In the genomic region with DNA sequence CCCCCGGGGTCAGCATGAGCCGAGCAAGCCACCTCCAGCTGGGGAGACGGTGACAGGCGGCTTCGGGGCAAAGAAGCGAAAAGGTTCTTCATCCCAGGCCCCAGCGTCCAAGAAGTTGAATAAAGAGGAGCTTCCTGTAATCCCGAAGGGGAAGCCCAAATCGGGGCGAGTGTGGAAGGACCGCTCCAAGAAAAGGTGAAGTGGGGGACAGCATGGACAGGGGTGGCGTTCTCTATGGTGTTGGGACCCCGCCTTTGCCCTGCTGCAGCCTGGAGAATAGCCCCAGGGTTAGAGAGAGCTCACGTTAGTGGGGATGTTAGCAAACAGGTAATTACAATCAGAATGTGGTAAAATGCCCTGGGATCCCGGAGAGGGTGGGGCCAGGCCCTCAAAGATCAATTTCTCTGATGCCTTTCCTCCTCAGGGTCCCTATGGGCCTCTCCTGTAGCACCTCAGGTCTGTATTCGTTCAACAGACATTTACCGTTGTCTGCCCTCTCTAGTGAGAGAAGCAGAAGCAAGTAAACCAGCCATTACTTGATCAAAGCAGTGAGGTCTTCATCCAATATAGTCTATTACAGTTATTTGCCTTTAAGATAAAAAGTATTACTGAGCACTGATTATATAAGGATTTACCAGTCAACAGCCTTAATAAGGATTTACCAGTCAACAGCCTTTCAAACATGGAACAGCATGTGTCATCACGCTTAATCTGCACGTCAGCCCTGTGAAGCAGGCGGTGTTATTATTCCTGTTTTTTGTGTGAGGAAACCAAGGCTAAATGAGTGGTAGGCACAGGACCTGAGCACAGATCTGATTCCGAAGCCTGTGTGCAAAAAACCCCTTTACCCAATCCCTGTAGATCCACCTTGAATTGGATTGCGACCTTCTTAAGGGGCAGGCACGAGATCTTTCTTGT, we compare ENCODE assay signal across 8 cellular contexts. TPM values are rescaled to one million over a fixed set of nuclear protein-coding genes. Genes with fewer than 3 reads are reported as not detected.
A peak's percentile ranks its signal among the peaks of the same experiment; 100 is the strongest.
DNase-seq lines count a peak whose midpoint lies in the region; ATAC-seq lines count a peak whose summit lies in the region.

No MANE protein-coding gene starts in this region.

- H3K36me3 Mint-ChIP-seq in activated CD4-positive, alpha-beta T cell treated with anti-CD3 and anti-CD28 coated beads, Interleukin-2, amount 10 ng/mL, durations not matched to agents 24 days and 14 days (ENCODE audit: low read depth), result peaks cover 30% of the 10 kb centered on the region
- peaks cover 63% of the 10 kb centered on the region for H3K36me3 Mint-ChIP-seq in activated T-helper 17 cell treated with anti-CD3 and anti-CD28 coated beads, Interleukin-2, amount 50 U/mL, for 72 hours (ENCODE audit: low read depth)
- peaks cover 0 to 3% (median 0%) of the 10 kb centered on the region in 3 donors for H3K36me3 Mint-ChIP-seq in immature natural killer cell

- H3K27me3 Mint-ChIP-seq in activated CD4-positive, alpha-beta T cell treated with anti-CD3 and anti-CD28 coated beads, Interleukin-2, amount 10 ng/mL, durations not matched to agents 24 days and 14 days, result no peaks in the 10 kb centered on the region
- no peaks in the 10 kb centered on the region for H3K27me3 Mint-ChIP-seq in activated T-helper 17 cell treated with anti-CD3 and anti-CD28 coated beads, Interleukin-2, amount 50 U/mL, for 72 hours
- peaks cover 5 to 13% (median 11%) of the 10 kb centered on the region in 3 donors for H3K27me3 Mint-ChIP-seq in immature natural killer cell (ENCODE audit: low read depth in 3 of 3)

- peak overlapping the region; percentile 95 for H3K27ac Mint-ChIP-seq in activated CD4-positive, alpha-beta T cell treated with anti-CD3 and anti-CD28 coated beads, Interleukin-2, amount 10 ng/mL, durations not matched to agents 24 days and 14 days
- H3K27ac Mint-ChIP-seq in activated T-helper 17 cell treated with anti-CD3 and anti-CD28 coated beads, Interleukin-2, amount 50 U/mL, for 72 hours, result peak overlapping the region; percentile 95
- H3K27ac Mint-ChIP-seq in immature natural killer cell, result peak overlapping the region; percentile 54 to 98 (median 92)

- no peak for DNase-seq in activated CD4-positive, alpha-beta T cell treated with anti-CD3 and anti-CD28 coated beads, Interleukin-2, amount 10 ng/mL, durations not matched to agents 24 days and 14 days
- DNase-seq in activated CD4-positive, alpha-beta T cell treated with anti-CD3 and anti-CD28 coated beads, Interleukin-2, amount 50 U/mL, for 4 hours, result no peak
- DNase-seq in immature natural killer cell (no peak), superior temporal gyrus (ENCODE audit: extremely low spot score) (peak; percentile 26), NCI-H1436 (lab: John Stamatoyannopoulos, UW) (no peak), NCI-H1105 treated with DMSO at 0.1 percent for 48 hours (lab: John Stamatoyannopoulos, UW) (no peak)

- H3K9me3 Mint-ChIP-seq in activated CD4-positive, alpha-beta T cell treated with anti-CD3 and anti-CD28 coated beads, Interleukin-2, amount 10 ng/mL, durations not matched to agents 24 days and 14 days, result peaks cover 3% of the 10 kb centered on the region
- H3K9me3 Mint-ChIP-seq in activated T-helper 17 cell treated with anti-CD3 and anti-CD28 coated beads, Interleukin-2, amount 50 U/mL, for 72 hours, result peaks cover 4% of the 10 kb centered on the region
- H3K9me3 Mint-ChIP-seq in immature natural killer cell, result no peaks in the 10 kb centered on the region

- peaks cover 34% of the 10 kb centered on the region for H3K4me1 Mint-ChIP-seq in activated CD4-positive, alpha-beta T cell treated with anti-CD3 and anti-CD28 coated beads, Interleukin-2, amount 10 ng/mL, durations not matched to agents 24 days and 14 days
- peaks cover 33% of the 10 kb centered on the region for H3K4me1 Mint-ChIP-seq in activated T-helper 17 cell treated with anti-CD3 and anti-CD28 coated beads, Interleukin-2, amount 50 U/mL, for 72 hours
- H3K4me1 Mint-ChIP-seq in immature natural killer cell, result peaks cover 41 to 46% of the 10 kb centered on the region in 2 donors

- intact Hi-C loops in activated CD4-positive, alpha-beta T cell treated with anti-CD3 and anti-CD28 coated beads, Interleukin-2, amount 10 ng/mL, durations not matched to agents 24 days and 14 days (cut with micrococcal nuclease), result loop anchor here (1.0 to 5.0 kb wide), 3 partner anchors 64 to 489 kb away; partner anchors contain the start of genes DDB1, PRPF19, TKFC and VPS37C

- ATAC-seq in activated T-helper 17 cell treated with anti-CD3 and anti-CD28 coated beads, Interleukin-2, amount 50 U/mL, for 72 hours (replicated peaks), result no peak
- ATAC-seq in GM19395 (IDR thresholded peaks at IDR 0.05; ENCODE audit: unreplicated experiment), result no peak

- H3K4me3 Mint-ChIP-seq in activated CD4-positive, alpha-beta T cell treated with anti-CD3 and anti-CD28 coated beads, Interleukin-2, amount 10 ng/mL, durations not matched to agents 24 days and 14 days, result peak overlapping the region; percentile 95
- H3K4me3 Mint-ChIP-seq in activated T-helper 17 cell treated with anti-CD3 and anti-CD28 coated beads, Interleukin-2, amount 50 U/mL, for 72 hours, result peak overlapping the region; percentile 94
- peak overlapping the region; percentile 89 to 94 (median 93) for H3K4me3 Mint-ChIP-seq in immature natural killer cell

RNA-seq across cellular contexts. Expression of gene CCDC86, which starts 1.0 kb away (rescaled TPM):
- total RNA-seq in activated CD4-positive, alpha-beta T cell treated with anti-CD3 and anti-CD28 coated beads, Interleukin-2, amount 10 ng/mL, durations not matched to agents 24 days and 14 days, result 90.0 and 91.3 TPM in 2 replicates
- total RNA-seq in activated T-helper 17 cell treated with anti-CD3 and anti-CD28 coated beads, Interleukin-2, amount 50 U/mL, for 72 hours, result 10 to 100 TPM; 25.9 to 85.7 TPM
- polyA plus RNA-seq in immature natural killer cell, result 10 to 100 TPM in 1 of 3 donors, 1 to 10 TPM in 2; 5.6 to 16.5 (median 7.4) TPM

RNA-seq across cellular contexts. Expression of gene PTGDR2, which starts 12.8 kb away (rescaled TPM):
- total RNA-seq in activated CD4-positive, alpha-beta T cell treated with anti-CD3 and anti-CD28 coated beads, Interleukin-2, amount 10 ng/mL, durations not matched to agents 24 days and 14 days, result 0.14 and 0.19 TPM in 2 replicates
- total RNA-seq in activated T-helper 17 cell treated with anti-CD3 and anti-CD28 coated beads, Interleukin-2, amount 50 U/mL, for 72 hours, result under 1 TPM; 0.19 to 0.37 TPM
- under 1 TPM in 2 of 3 donors, not detected in 1; 0.46 to 0.49 TPM for polyA plus RNA-seq in immature natural killer cell

RNA-seq across cellular contexts. Expression of gene ZP1, which starts 24.4 kb away (rescaled TPM):
- total RNA-seq in activated CD4-positive, alpha-beta T cell treated with anti-CD3 and anti-CD28 coated beads, Interleukin-2, amount 10 ng/mL, durations not matched to agents 24 days and 14 days, result not detected in 2 replicates
- total RNA-seq in activated T-helper 17 cell treated with anti-CD3 and anti-CD28 coated beads, Interleukin-2, amount 50 U/mL, for 72 hours, result under 1 TPM in 1 of 2 donors, not detected in 1; 0.16 TPM
- polyA plus RNA-seq in immature natural killer cell, result not detected

RNA-seq across cellular contexts. Expression of gene MS4A10, which starts 57.8 kb away (rescaled TPM):
- total RNA-seq in activated CD4-positive, alpha-beta T cell treated with anti-CD3 and anti-CD28 coated beads, Interleukin-2, amount 10 ng/mL, durations not matched to agents 24 days and 14 days, result not detected in 2 replicates
- total RNA-seq in activated T-helper 17 cell treated with anti-CD3 and anti-CD28 coated beads, Interleukin-2, amount 50 U/mL, for 72 hours, result not detected
- polyA plus RNA-seq in immature natural killer cell, result not detected
